Comparison of ENCODE assay signal across 5 cellular contexts in genomic region chr10:38450372-38451057, GRCh38.
DNase-seq lines count a peak whose midpoint lies in the region; ATAC-seq and TF ChIP-seq lines count a peak whose summit lies in the region.
"Not testable (repeated sequence)": the region's sequence is repeated elsewhere in the genome, so short reads cannot be mapped to it uniquely, and the experiment has no call there.

No MANE protein-coding gene starts in this region.

- ATAC-seq in RWPE2 (ENCODE audit: low read depth); Right ventricle myocardium superior (ENCODE audit: poor library complexity): not testable (repeated sequence)

- H3K9me3 ChIP-seq in RWPE2 (ENCODE audit: severe bottlenecking) = not testable (repeated sequence)

- TF ChIP-seq CTCF in GM10266 (IDR thresholded peaks at IDR 0.05; ENCODE audit: control insufficient read depth, insufficient read depth, low read depth, missing control alignments); GM20000 (IDR thresholded peaks at IDR 0.05; ENCODE audit: extremely low read depth, missing control alignments); RWPE2 (IDR thresholded peaks at IDR 0.05; ENCODE audit: poor library complexity, severe bottlenecking): not testable (repeated sequence)

- H3K36me3 ChIP-seq in RWPE2 (ENCODE audit: low read depth) = not testable (repeated sequence)

- not testable (repeated sequence) for H3K4me1 ChIP-seq in RWPE2 (ENCODE audit: insufficient read depth, poor library complexity, severe bottlenecking)

- not testable (repeated sequence) for H3K4me3 ChIP-seq in RWPE2 (ENCODE audit: severe bottlenecking)

- H3K27me3 ChIP-seq in RWPE2 (ENCODE audit: insufficient read depth, poor library complexity, severe bottlenecking) = not testable (repeated sequence)

- DNase-seq in GM10266 (ENCODE audit: extremely low spot score) = peak; percentile 3
- peak; percentile 5 for DNase-seq in GM20000 (ENCODE audit: low spot score)
- peak; percentile 23 for DNase-seq in RWPE2 (ENCODE audit: low spot score)
- peak; percentile 24 for DNase-seq in Right ventricle myocardium superior
- peak; percentile 67 for DNase-seq in posterior vena cava (ENCODE audit: low spot score)

- H3K27ac ChIP-seq in RWPE2 (ENCODE audit: poor library complexity, severe bottlenecking) = not testable (repeated sequence)

- intact Hi-C loops in Right ventricle myocardium superior (cut with DNase I); posterior vena cava (cut with DNase I): not testable (repeated sequence)

Comparison
In these comparisons a context has a peak if more than half of its experiments do, and no peak if none do; other contexts are left out.
1. DNase-seq: peak in every context shown above with its lines; median percentile 67 in posterior vena cava; 24 in Right ventricle myocardium superior; 23 in RWPE2; 5 in GM20000; 3 in GM10266.